In the genomic region with DNA sequence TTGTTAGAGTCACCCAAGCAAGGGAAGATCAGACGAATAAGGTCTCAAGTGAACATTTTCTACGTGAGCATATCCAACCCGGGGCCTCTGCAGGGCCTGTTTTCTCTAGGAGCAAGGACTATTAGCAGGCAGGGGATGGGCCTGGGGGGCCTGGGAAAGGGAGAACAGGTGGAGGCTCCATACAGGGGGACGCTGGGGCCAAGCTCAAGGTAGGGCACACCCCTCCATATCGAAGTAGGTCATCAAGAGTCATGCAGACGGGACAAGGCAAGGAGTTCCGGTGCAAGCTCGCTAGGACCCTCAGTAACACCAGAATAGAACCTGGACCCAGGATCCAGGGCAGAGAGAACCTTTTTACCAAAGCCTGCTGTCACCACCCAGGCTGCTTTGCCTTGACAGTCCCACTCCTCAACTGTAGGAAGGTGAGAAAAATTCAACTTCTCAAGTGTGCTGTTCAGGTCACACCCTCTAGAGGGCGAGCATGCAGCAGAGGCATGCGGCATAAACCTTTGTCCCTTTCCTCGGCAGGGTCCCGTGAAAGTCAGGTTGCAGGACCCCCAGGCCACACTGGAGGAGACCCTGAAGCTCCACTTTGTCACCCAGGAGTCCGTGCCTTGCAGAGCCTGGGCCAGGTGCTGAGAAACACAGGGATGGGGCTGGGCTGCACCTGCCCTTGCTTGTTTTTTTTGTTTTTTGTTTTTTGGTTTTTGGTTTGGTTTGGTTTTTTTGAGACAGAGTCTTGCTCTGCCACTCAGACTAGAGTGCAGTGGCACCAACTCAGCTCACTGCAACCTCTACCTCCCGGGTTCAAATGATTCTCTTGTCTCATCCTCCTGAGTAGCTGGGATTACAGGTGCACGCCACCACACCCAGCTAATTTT, we compare ENCODE assay signal across 8 cellular contexts. TPM values are rescaled to one million over a fixed set of nuclear protein-coding genes. Genes with fewer than 3 reads are reported as not detected.
DNase-seq lines count a peak whose midpoint lies in the region; ATAC-seq and TF ChIP-seq lines count a peak whose summit lies in the region.

No MANE protein-coding gene starts in this region.

- CTCF ChIA-PET in CD4-positive, alpha-beta T cell (lab: Charles Lee): interaction anchor here (0.8 to 1.6 kb wide), 4 partner anchors 11 to 146 kb away, joined by 3 to 10 read pairs (median 4); no protein-coding TSS in a partner anchor
- CTCF ChIA-PET in HEK293T (lab: Yijun Ruan, JAX): interaction anchor here (0.6 to 1.2 kb wide), 4 partner anchors 9 to 175 kb away, joined by 3 to 7 read pairs (median 4); a partner anchor contains a TSS

- H3K27me3 ChIP-seq in CD4-positive, alpha-beta T cell (ENCODE audit: control insufficient read depth, insufficient read depth, low read length): no peaks in the 10 kb centered on the region

- H3K4me3 ChIP-seq in WI38 (ENCODE audit: low read depth, low read length): no peak overlapping the region

- POLR2A ChIA-PET in CD4-positive, alpha-beta T cell (lab: Charles Lee): interaction anchor here (1.8 kb wide), 1 partner anchor 30 kb away, joined by 5 read pairs; no protein-coding TSS in a partner anchor
- POLR2A ChIA-PET in HEK293T (lab: Yijun Ruan, JAX): interaction anchor here (1.4 kb wide), 1 partner anchor 49 kb away, joined by 3 read pairs; no protein-coding TSS in a partner anchor

- no peak overlapping the region for H3K27ac ChIP-seq in CD4-positive, alpha-beta T cell (ENCODE audit: low read depth, low read length)

- intact Hi-C loops in CD4-positive, alpha-beta T cell (cut with DNase I, micrococcal nuclease): loop anchor here (1.0 kb wide), 1 partner anchor 30 kb away; no protein-coding TSS in a partner anchor

- peak; percentile 88 for TF ChIP-seq CTCF in CD4-positive, alpha-beta T cell (IDR thresholded peaks at IDR 0.05)
- TF ChIP-seq CTCF in WI38 (IDR thresholded peaks at IDR 0.05; ENCODE audit: low read depth, low read length): peak; percentile 81

- peaks cover 20% of the 10 kb centered on the region for H3K27me3 Mint-ChIP-seq in CD4-positive, alpha-beta T cell
- peaks cover 9 to 29% (median 16%) of the 10 kb centered on the region in 3 donors for H3K27me3 Mint-ChIP-seq in naive B cell

- peak; percentile 11 to 64 (median 36) for DNase-seq in CD4-positive, alpha-beta T cell
- DNase-seq in HEK293T (ENCODE audit: extremely low spot score): peak; percentile 81
- peak; percentile 41 for DNase-seq in cerebellar cortex (ENCODE audit: low spot score)
- no peak for DNase-seq in naive B cell
- DNase-seq in C1 segment of cervical spinal cord (lab: John Stamatoyannopoulos, UW): no peak

- no peak overlapping the region for H3K27ac Mint-ChIP-seq in CD4-positive, alpha-beta T cell
- peak overlapping the region in 1 of 6 donors; percentile 49 for H3K27ac Mint-ChIP-seq in naive B cell

- H3K4me1 Mint-ChIP-seq in CD4-positive, alpha-beta T cell (ENCODE audit: low read depth): peaks cover 4% of the 10 kb centered on the region
- peaks cover 0 to 3% (median 2%) of the 10 kb centered on the region in 3 donors for H3K4me1 Mint-ChIP-seq in naive B cell

- H3K4me3 Mint-ChIP-seq in CD4-positive, alpha-beta T cell: no peak overlapping the region
- no peak overlapping the region for H3K4me3 Mint-ChIP-seq in naive B cell

- no peaks in the 10 kb centered on the region for H3K9me3 ChIP-seq in CD4-positive, alpha-beta T cell (ENCODE audit: control insufficient read depth, low read length)

- no peaks in the 10 kb centered on the region for H3K36me3 Mint-ChIP-seq in CD4-positive, alpha-beta T cell (ENCODE audit: low read depth)
- no peaks in the 10 kb centered on the region for H3K36me3 Mint-ChIP-seq in naive B cell

- no peaks in the 10 kb centered on the region for H3K9me3 Mint-ChIP-seq in CD4-positive, alpha-beta T cell
- no peaks in the 10 kb centered on the region for H3K9me3 Mint-ChIP-seq in naive B cell

- peak; percentile 90 for ATAC-seq in CD4-positive, alpha-beta T cell (ENCODE audit: poor library complexity)
- ATAC-seq in naive B cell (ENCODE audit: low read depth in 2 of 2) (peak; percentile 53 to 61), HG02678 (IDR thresholded peaks at IDR 0.05; ENCODE audit: unreplicated experiment) (no peak), GM21381 (IDR thresholded peaks at IDR 0.05; ENCODE audit: unreplicated experiment) (no peak)

TF ChIP-seq in HEK293T, 16 proteins besides CTCF, POLR2A, EP300 and RAD21:
- TF ChIP-seq, protein P1, sequence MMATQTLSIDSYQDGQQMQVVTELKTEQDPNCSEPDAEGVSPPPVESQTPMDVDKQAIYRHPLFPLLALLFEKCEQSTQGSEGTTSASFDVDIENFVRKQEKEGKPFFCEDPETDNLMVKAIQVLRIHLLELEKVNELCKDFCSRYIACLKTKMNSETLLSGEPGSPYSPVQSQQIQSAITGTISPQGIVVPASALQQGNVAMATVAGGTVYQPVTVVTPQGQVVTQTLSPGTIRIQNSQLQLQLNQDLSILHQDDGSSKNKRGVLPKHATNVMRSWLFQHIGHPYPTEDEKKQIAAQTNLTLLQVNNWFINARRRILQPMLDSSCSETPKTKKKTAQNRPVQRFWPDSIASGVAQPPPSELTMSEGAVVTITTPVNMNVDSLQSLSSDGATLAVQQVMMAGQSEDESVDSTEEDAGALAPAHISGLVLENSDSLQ (IDR thresholded peaks at IDR 0.05): no peak
- 0 out of 2 replicates have a peak, but pooled peaks have one; percentile 7 for TF ChIP-seq FOXM1 (IDR thresholded peaks at IDR 0.05; ENCODE audit: borderline replicate concordance)

RNA-seq across cellular contexts. Expression of a gene that starts 8.6 kb away (rescaled TPM):
- total RNA-seq in CD4-positive, alpha-beta T cell: not detected
- polyA plus RNA-seq in naive B cell (ENCODE audit: low read depth in 6 of 6): 1 to 10 TPM in 2 of 6 donors, under 1 TPM in 3, not detected in 1; 0.44 to 1.5 (median 0.56) TPM

RNA-seq across cellular contexts. Expression of a gene that starts 16.1 kb away (rescaled TPM):
- total RNA-seq in CD4-positive, alpha-beta T cell: 1 to 10 TPM in 1 of 2 experiments, under 1 TPM in 1; 0.74 to 1.6 TPM
- polyA plus RNA-seq in naive B cell (ENCODE audit: low read depth in 6 of 6): 1 to 10 TPM in 1 of 6 donors, under 1 TPM in 2, not detected in 3; 0.29 to 2.8 (median 0.40) TPM

RNA-seq across cellular contexts. Expression of a gene that starts 40.5 kb away (rescaled TPM):
- 10 to 100 TPM; 13.9 to 14.8 TPM for total RNA-seq in CD4-positive, alpha-beta T cell
- 100 to 1,000 TPM; 296 to 326 (median 316) TPM for polyA plus RNA-seq in naive B cell (ENCODE audit: low read depth in 6 of 6)

RNA-seq across cellular contexts. Expression of a gene that starts 47.4 kb away (rescaled TPM):
- total RNA-seq in CD4-positive, alpha-beta T cell: 1 to 10 TPM; 7.4 to 8.0 TPM
- 10 to 100 TPM; 10.4 to 33.9 (median 20.4) TPM for polyA plus RNA-seq in naive B cell (ENCODE audit: low read depth in 6 of 6)

Comparison
In these comparisons a context has a peak if more than half of its experiments do, and no peak if none do; other contexts are left out.
1. ATAC-seq: peak in CD4-positive, alpha-beta T cell (single experiment) and naive B cell (2 of 2); none in HG02678 (single experiment) and GM21381 (single experiment).
2. DNase-seq: peak in CD4-positive, alpha-beta T cell (10 of 10), HEK293T (single experiment) and cerebellar cortex (single experiment); none in naive B cell (single experiment) and C1 segment of cervical spinal cord (0 of 14).